ENCODE assay signal across 1 cellular context in the genomic region with DNA sequence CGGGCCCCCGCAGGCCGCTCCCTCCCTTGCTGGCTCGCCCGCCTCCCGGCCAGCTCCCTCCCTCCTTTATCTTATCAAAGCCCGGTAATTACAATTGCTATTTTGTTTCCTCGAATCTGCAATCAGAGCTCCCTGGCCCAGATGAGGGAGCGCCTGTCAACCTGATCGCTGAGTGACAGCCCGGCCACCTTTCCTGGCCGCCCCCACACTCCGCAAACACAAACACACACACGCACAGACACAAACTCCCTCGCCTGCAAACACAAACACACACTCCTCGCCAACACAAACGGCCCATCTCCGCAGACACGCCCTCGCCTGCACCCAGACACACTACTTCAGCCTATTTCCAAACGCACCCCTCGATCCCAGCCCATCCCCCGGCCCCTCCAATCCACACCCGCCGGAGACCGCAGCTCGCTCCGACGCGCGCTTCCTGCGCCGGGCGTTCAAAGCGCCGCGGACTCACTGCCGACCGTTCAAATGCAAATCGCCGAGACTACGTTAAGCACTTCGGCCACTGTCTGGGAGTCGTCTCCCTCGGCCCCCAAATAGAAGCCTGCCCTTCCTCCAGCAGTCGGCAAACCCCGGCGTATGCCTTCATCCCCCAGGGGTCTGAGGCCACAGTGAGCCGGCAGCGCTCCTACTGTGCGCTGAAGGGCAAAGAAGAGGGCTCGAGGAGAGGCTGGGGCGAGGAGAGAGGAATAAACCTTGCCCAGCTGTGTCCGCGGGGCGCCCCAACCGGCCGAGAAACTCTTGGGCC.
TF ChIP-seq lines count a peak whose summit lies in the region.

No MANE protein-coding gene starts in this region.

TF ChIP-seq in H1, 55 proteins besides CTCF, POLR2A, EP300 and RAD21:
- TF ChIP-seq MAFK (IDR thresholded peaks at IDR 0.05; ENCODE audit: low read depth, low read length) (no peak), SIN3A (conservative IDR thresholded peaks at IDR 0.05 in 1 of 2, IDR thresholded peaks at IDR 0.05 in 1 of 2; ENCODE audit: low read depth in 1 of 2, low read length in 2 of 2) (peak in 1 of 2 experiments; percentile 57; a peak in 2 of 4 replicates), CREB1 (IDR thresholded peaks at IDR 0.05) (peak; percentile 92), CBX8 (IDR thresholded peaks at IDR 0.05; ENCODE audit: borderline replicate concordance, low read depth, low read length) (no peak), POU5F1 (IDR thresholded peaks at IDR 0.05; ENCODE audit: low read depth, low read length) (no peak), JUND (IDR thresholded peaks at IDR 0.05; ENCODE audit: low read length) (no peak), CEBPB (IDR thresholded peaks at IDR 0.05; ENCODE audit: low read depth, low read length) (no peak), SAP30 (IDR thresholded peaks at IDR 0.05; ENCODE audit: insufficient read depth, insufficient replicate concordance, low read length) (no peak), SRF (IDR thresholded peaks at IDR 0.05; ENCODE audit: low read depth, low read length) (no peak), GTF2F1 (IDR thresholded peaks at IDR 0.05; ENCODE audit: borderline replicate concordance, low read depth, low read length) (no peak), NANOG (IDR thresholded peaks at IDR 0.05; ENCODE audit: insufficient read depth, low read depth, low read length, poor library complexity, severe bottlenecking) (peak; percentile 70), RBBP5 (IDR thresholded peaks at IDR 0.05; ENCODE audit: borderline replicate concordance, low read depth, low read length) (peak; percentile 59; the same call in 1 of the 2 replicates), TBP (IDR thresholded peaks at IDR 0.05; ENCODE audit: low read depth, low read length) (peak; percentile 20; the same call in 1 of the 2 replicates), SP1 (IDR thresholded peaks at IDR 0.05; ENCODE audit: low read depth, low read length) (no peak), ZNF274 (IDR thresholded peaks at IDR 0.05; ENCODE audit: borderline replicate concordance, extremely low read depth, low read length) (no peak), JUN (IDR thresholded peaks at IDR 0.05; ENCODE audit: low read depth, low read length) (no peak), BACH1 (IDR thresholded peaks at IDR 0.05; ENCODE audit: low read length) (no peak), TAF1 (IDR thresholded peaks at IDR 0.05; ENCODE audit: low read depth, low read length) (0 out of 2 replicates have a peak, but pooled peaks have one; percentile 18), GABPA (IDR thresholded peaks at IDR 0.05; ENCODE audit: borderline replicate concordance, insufficient read depth, low read length) (no peak), CHD1 (IDR thresholded peaks at IDR 0.05; ENCODE audit: low read depth, low read length) (no peak), POLR2AphosphoS5 (IDR thresholded peaks at IDR 0.05; ENCODE audit: low read depth, low read length) (no peak), KDM5A (IDR thresholded peaks at IDR 0.05; ENCODE audit: low read length) (no peak), YY1 (IDR thresholded peaks at IDR 0.05; ENCODE audit: low read depth, low read length) (no peak), SP2 (IDR thresholded peaks at IDR 0.05; ENCODE audit: low read length) (no peak), FOSL1 (IDR thresholded peaks at IDR 0.05; ENCODE audit: insufficient read depth, low read depth, low read length) (no peak), ASH2L (IDR thresholded peaks at IDR 0.05; ENCODE audit: low read length) (peak; percentile 44), NRF1 (IDR thresholded peaks at IDR 0.05; ENCODE audit: low read depth, low read length) (no peak), RFX5 (IDR thresholded peaks at IDR 0.05; ENCODE audit: borderline replicate concordance, low read depth, low read length) (no peak), RNF2 (IDR thresholded peaks at IDR 0.05; ENCODE audit: borderline replicate concordance, low read depth, low read length, missing control alignments, poor library complexity, severe bottlenecking) (no peak), HDAC6 (IDR thresholded peaks at IDR 0.05; ENCODE audit: low read depth, low read length) (no peak), BCL11A (IDR thresholded peaks at IDR 0.05; ENCODE audit: low read depth in 2 of 2, low read length in 2 of 2) (no peak), SP4 (IDR thresholded peaks at IDR 0.05; ENCODE audit: low read length) (0 out of 2 replicates have a peak, but pooled peaks have one; percentile 27), SIRT6 (IDR thresholded peaks at IDR 0.05; ENCODE audit: low read length) (no peak), KDM4A (IDR thresholded peaks at IDR 0.05; ENCODE audit: low read depth, low read length, severe bottlenecking) (peak; percentile 76), RXRA (IDR thresholded peaks at IDR 0.05; ENCODE audit: insufficient read depth, low read depth, low read length) (no peak)
- TF ChIP-seq, protein P1, sequence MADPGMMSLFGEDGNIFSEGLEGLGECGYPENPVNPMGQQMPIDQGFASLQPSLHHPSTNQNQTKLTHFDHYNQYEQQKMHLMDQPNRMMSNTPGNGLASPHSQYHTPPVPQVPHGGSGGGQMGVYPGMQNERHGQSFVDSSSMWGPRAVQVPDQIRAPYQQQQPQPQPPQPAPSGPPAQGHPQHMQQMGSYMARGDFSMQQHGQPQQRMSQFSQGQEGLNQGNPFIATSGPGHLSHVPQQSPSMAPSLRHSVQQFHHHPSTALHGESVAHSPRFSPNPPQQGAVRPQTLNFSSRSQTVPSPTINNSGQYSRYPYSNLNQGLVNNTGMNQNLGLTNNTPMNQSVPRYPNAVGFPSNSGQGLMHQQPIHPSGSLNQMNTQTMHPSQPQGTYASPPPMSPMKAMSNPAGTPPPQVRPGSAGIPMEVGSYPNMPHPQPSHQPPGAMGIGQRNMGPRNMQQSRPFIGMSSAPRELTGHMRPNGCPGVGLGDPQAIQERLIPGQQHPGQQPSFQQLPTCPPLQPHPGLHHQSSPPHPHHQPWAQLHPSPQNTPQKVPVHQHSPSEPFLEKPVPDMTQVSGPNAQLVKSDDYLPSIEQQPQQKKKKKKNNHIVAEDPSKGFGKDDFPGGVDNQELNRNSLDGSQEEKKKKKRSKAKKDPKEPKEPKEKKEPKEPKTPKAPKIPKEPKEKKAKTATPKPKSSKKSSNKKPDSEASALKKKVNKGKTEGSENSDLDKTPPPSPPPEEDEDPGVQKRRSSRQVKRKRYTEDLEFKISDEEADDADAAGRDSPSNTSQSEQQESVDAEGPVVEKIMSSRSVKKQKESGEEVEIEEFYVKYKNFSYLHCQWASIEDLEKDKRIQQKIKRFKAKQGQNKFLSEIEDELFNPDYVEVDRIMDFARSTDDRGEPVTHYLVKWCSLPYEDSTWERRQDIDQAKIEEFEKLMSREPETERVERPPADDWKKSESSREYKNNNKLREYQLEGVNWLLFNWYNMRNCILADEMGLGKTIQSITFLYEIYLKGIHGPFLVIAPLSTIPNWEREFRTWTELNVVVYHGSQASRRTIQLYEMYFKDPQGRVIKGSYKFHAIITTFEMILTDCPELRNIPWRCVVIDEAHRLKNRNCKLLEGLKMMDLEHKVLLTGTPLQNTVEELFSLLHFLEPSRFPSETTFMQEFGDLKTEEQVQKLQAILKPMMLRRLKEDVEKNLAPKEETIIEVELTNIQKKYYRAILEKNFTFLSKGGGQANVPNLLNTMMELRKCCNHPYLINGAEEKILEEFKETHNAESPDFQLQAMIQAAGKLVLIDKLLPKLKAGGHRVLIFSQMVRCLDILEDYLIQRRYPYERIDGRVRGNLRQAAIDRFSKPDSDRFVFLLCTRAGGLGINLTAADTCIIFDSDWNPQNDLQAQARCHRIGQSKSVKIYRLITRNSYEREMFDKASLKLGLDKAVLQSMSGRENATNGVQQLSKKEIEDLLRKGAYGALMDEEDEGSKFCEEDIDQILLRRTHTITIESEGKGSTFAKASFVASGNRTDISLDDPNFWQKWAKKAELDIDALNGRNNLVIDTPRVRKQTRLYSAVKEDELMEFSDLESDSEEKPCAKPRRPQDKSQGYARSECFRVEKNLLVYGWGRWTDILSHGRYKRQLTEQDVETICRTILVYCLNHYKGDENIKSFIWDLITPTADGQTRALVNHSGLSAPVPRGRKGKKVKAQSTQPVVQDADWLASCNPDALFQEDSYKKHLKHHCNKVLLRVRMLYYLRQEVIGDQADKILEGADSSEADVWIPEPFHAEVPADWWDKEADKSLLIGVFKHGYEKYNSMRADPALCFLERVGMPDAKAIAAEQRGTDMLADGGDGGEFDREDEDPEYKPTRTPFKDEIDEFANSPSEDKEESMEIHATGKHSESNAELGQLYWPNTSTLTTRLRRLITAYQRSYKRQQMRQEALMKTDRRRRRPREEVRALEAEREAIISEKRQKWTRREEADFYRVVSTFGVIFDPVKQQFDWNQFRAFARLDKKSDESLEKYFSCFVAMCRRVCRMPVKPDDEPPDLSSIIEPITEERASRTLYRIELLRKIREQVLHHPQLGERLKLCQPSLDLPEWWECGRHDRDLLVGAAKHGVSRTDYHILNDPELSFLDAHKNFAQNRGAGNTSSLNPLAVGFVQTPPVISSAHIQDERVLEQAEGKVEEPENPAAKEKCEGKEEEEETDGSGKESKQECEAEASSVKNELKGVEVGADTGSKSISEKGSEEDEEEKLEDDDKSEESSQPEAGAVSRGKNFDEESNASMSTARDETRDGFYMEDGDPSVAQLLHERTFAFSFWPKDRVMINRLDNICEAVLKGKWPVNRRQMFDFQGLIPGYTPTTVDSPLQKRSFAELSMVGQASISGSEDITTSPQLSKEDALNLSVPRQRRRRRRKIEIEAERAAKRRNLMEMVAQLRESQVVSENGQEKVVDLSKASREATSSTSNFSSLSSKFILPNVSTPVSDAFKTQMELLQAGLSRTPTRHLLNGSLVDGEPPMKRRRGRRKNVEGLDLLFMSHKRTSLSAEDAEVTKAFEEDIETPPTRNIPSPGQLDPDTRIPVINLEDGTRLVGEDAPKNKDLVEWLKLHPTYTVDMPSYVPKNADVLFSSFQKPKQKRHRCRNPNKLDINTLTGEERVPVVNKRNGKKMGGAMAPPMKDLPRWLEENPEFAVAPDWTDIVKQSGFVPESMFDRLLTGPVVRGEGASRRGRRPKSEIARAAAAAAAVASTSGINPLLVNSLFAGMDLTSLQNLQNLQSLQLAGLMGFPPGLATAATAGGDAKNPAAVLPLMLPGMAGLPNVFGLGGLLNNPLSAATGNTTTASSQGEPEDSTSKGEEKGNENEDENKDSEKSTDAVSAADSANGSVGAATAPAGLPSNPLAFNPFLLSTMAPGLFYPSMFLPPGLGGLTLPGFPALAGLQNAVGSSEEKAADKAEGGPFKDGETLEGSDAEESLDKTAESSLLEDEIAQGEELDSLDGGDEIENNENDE (IDR thresholded peaks at IDR 0.05; ENCODE audit: insufficient replicate concordance, low read length), result no peak
- TF ChIP-seq, protein P2, sequence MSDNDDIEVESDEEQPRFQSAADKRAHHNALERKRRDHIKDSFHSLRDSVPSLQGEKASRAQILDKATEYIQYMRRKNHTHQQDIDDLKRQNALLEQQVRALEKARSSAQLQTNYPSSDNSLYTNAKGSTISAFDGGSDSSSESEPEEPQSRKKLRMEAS (IDR thresholded peaks at IDR 0.05), result 0 out of 2 replicates have a peak, but pooled peaks have one; percentile 9
- TF ChIP-seq, protein P3, sequence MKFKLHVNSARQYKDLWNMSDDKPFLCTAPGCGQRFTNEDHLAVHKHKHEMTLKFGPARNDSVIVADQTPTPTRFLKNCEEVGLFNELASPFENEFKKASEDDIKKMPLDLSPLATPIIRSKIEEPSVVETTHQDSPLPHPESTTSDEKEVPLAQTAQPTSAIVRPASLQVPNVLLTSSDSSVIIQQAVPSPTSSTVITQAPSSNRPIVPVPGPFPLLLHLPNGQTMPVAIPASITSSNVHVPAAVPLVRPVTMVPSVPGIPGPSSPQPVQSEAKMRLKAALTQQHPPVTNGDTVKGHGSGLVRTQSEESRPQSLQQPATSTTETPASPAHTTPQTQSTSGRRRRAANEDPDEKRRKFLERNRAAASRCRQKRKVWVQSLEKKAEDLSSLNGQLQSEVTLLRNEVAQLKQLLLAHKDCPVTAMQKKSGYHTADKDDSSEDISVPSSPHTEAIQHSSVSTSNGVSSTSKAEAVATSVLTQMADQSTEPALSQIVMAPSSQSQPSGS (IDR thresholded peaks at IDR 0.05; ENCODE audit: low read length), result no peak
- TF ChIP-seq, protein P4, sequence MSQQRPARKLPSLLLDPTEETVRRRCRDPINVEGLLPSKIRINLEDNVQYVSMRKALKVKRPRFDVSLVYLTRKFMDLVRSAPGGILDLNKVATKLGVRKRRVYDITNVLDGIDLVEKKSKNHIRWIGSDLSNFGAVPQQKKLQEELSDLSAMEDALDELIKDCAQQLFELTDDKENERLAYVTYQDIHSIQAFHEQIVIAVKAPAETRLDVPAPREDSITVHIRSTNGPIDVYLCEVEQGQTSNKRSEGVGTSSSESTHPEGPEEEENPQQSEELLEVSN (IDR thresholded peaks at IDR 0.05), result no peak
